ENCODE assay signal across 28 cellular contexts in the genomic region with DNA sequence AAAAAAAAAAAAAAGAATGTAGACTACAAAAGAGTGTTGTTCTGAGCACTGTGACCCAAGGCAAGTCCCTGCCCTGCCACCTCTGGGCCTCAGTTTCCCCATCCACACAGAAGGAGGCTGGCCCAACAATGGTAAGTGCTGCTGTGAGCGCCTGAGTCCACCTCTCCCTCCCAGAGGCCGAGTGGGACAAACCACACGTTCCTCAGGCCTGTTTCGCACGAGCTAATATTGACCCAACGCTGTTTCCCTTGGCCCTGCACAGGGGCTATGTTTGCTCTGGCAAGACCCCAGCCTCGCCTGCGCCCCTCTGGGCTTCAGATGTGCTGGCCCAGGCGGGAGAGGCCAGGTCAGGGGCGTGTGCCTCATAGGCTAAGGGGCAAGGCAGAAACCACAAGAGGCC. TPM values are rescaled to one million over a fixed set of nuclear protein-coding genes. Genes with fewer than 3 reads are reported as not detected.
"Had no signal": no experiment of that assay in that cellular context is flagged by ENCODE, and none has a peak within 500 bp of the region (broad histone marks: within the 10 kb centered on the region; RNA-seq: fewer than 3 reads in every experiment).

No MANE protein-coding gene starts in this region.

- ATAC-seq: activated CD8-positive, alpha-beta T cell treated with anti-CD3 and anti-CD28 coated beads for 36 hours; activated T-cell treated with anti-CD3 and anti-CD28 coated beads, Interleukin-2, amount 50 U/mL, for 72 hours; activated T-helper 17 cell treated with anti-CD3 and anti-CD28 coated beads, Interleukin-2, amount 50 U/mL, for 72 hours; Panc1 had no signal

- H3K36me3 Mint-ChIP-seq: activated naive CD4-positive, alpha-beta T cell treated with anti-CD3 and anti-CD28 coated beads, Interleukin-2, amount 50 U/mL, for 24 hours; activated naive CD8-positive, alpha-beta T cell treated with anti-CD3 and anti-CD28 coated beads, Interleukin-2, amount 10 ng/mL, durations not matched to agents 7 days and 5 days had no signal

- H3K27ac Mint-ChIP-seq: activated CD4-positive, alpha-beta T cell treated with anti-CD3 and anti-CD28 coated beads, Interleukin-2, amount 10 ng/mL, durations not matched to agents 24 days and 14 days; activated naive CD4-positive, alpha-beta T cell treated with anti-CD3 and anti-CD28 coated beads, Interleukin-2, amount 50 U/mL, for 24 hours; activated naive CD8-positive, alpha-beta T cell treated with anti-CD3 and anti-CD28 coated beads, Interleukin-2, amount 10 ng/mL, durations not matched to agents 7 days and 5 days; activated T-cell treated with anti-CD3 and anti-CD28 coated beads, Interleukin-2, amount 50 U/mL, for 72 hours; T-helper 1 cell treated with Interleukin-12 subunit alpha and Interleukin-12 subunit beta and Interleukin-4 antibody, amounts not matched to agents 30 μg/mL and 1 μg/mL, for 36 hours had no signal

- H3K27me3 Mint-ChIP-seq: activated CD8-positive, alpha-beta T cell treated with anti-CD3 and anti-CD28 coated beads for 36 hours; activated naive CD4-positive, alpha-beta T cell treated with anti-CD3 and anti-CD28 coated beads, Interleukin-2, amount 50 U/mL, for 24 hours; activated T-helper 17 cell treated with anti-CD3 and anti-CD28 coated beads, Interleukin-2, amount 50 U/mL, for 72 hours had no signal

- H3K4me1 ChIP-seq: SJSA1 had no signal

- DNase-seq: activated CD4-positive, alpha-beta T cell treated with anti-CD3 and anti-CD28 coated beads, Interleukin-2, amount 10 ng/mL, durations not matched to agents 24 days and 14 days; activated CD4-positive, alpha-beta T cell treated with anti-CD3 and anti-CD28 coated beads, Interleukin-2, amount 50 U/mL, for 4 hours; activated CD8-positive, alpha-beta T cell treated with anti-CD3 and anti-CD28 coated beads for 36 hours; activated effector memory CD4-positive, alpha-beta T cell treated with anti-CD3 and anti-CD28 coated beads, Interleukin-2, amount 50 U/mL, for 16 hours; activated naive CD4-positive, alpha-beta T cell treated with Interleukin-2 at 50 U/mL for 16 hours; activated naive CD8-positive, alpha-beta T cell treated with anti-CD3 and anti-CD28 coated beads, Interleukin-2, amount 10 ng/mL, durations not matched to agents 7 days and 5 days; activated T-cell treated with anti-CD3 and anti-CD28 coated beads, Interleukin-2, amount 50 U/mL, for 1 hour; activated T-cell treated with anti-CD3 and anti-CD28 coated beads, Interleukin-2, amount 50 U/mL, for 72 hours; amygdala; MM.1S; NCI-H1105 treated with DMSO at 0.1 percent for 48 hours; NCI-H1436; NCI-H1694; NCI-H2029; NCI-H510A treated with DMSO at 0.1 percent for 48 hours; NCI-H69; SHP77 treated with DMSO at 0.1 percent for 48 hours; SK-N-SH had no signal

- H3K4me3 ChIP-seq: ascending aorta, cardiac muscle cell, SJSA1 had no signal

- H3K9ac ChIP-seq: KMS-11, SK-N-SH had no signal

- H3K4me3 Mint-ChIP-seq: activated CD4-positive, alpha-beta T cell treated with anti-CD3 and anti-CD28 coated beads, Interleukin-2, amount 10 ng/mL, durations not matched to agents 24 days and 14 days; activated CD8-positive, alpha-beta T cell treated with anti-CD3 and anti-CD28 coated beads for 36 hours; activated naive CD4-positive, alpha-beta T cell treated with anti-CD3 and anti-CD28 coated beads, Interleukin-2, amount 50 U/mL, for 24 hours; activated naive CD8-positive, alpha-beta T cell treated with anti-CD3 and anti-CD28 coated beads, Interleukin-2, amount 10 ng/mL, durations not matched to agents 7 days and 5 days; activated T-cell treated with anti-CD3 and anti-CD28 coated beads, Interleukin-2, amount 50 U/mL, for 72 hours; activated T-helper 17 cell treated with anti-CD3 and anti-CD28 coated beads, Interleukin-2, amount 50 U/mL, for 72 hours; T-helper 1 cell treated with Interleukin-12 subunit alpha and Interleukin-12 subunit beta and Interleukin-4 antibody, amounts not matched to agents 30 μg/mL and 1 μg/mL, for 36 hours; T-helper 2 cell treated with Interferon-gamma antibody and Interleukin-4, amounts not matched to agents 5 μg/mL and 100 μg/mL, for 36 hours had no signal

- H3K9me3 Mint-ChIP-seq: activated CD4-positive, alpha-beta T cell treated with anti-CD3 and anti-CD28 coated beads, Interleukin-2, amount 10 ng/mL, durations not matched to agents 24 days and 14 days; activated CD8-positive, alpha-beta T cell treated with anti-CD3 and anti-CD28 coated beads for 36 hours; activated naive CD4-positive, alpha-beta T cell treated with anti-CD3 and anti-CD28 coated beads, Interleukin-2, amount 50 U/mL, for 24 hours; activated naive CD8-positive, alpha-beta T cell treated with anti-CD3 and anti-CD28 coated beads, Interleukin-2, amount 10 ng/mL, durations not matched to agents 7 days and 5 days; activated T-cell treated with anti-CD3 and anti-CD28 coated beads, Interleukin-2, amount 50 U/mL, for 72 hours; activated T-helper 17 cell treated with anti-CD3 and anti-CD28 coated beads, Interleukin-2, amount 50 U/mL, for 72 hours; T-helper 1 cell treated with Interleukin-12 subunit alpha and Interleukin-12 subunit beta and Interleukin-4 antibody, amounts not matched to agents 30 μg/mL and 1 μg/mL, for 36 hours; T-helper 2 cell treated with Interferon-gamma antibody and Interleukin-4, amounts not matched to agents 5 μg/mL and 100 μg/mL, for 36 hours had no signal

- H3K36me3 ChIP-seq: ascending aorta, cardiac muscle cell, SJSA1 had no signal

- H3K27ac ChIP-seq: cardiac muscle cell, KMS-11, SJSA1 had no signal

- H3K27me3 ChIP-seq: ascending aorta, cardiac muscle cell, SJSA1 had no signal

- H3K9me3 ChIP-seq: ascending aorta, SJSA1, SK-N-SH had no signal

- FAIRE-seq: TTC549 had no signal

RNA-seq across cellular contexts. Expression of gene LAPTM5, which starts 12.6 kb away (rescaled TPM):
- total RNA-seq: SJSA1 had no signal
